12 cellular contexts compared by ENCODE assay signal in the genomic region with DNA sequence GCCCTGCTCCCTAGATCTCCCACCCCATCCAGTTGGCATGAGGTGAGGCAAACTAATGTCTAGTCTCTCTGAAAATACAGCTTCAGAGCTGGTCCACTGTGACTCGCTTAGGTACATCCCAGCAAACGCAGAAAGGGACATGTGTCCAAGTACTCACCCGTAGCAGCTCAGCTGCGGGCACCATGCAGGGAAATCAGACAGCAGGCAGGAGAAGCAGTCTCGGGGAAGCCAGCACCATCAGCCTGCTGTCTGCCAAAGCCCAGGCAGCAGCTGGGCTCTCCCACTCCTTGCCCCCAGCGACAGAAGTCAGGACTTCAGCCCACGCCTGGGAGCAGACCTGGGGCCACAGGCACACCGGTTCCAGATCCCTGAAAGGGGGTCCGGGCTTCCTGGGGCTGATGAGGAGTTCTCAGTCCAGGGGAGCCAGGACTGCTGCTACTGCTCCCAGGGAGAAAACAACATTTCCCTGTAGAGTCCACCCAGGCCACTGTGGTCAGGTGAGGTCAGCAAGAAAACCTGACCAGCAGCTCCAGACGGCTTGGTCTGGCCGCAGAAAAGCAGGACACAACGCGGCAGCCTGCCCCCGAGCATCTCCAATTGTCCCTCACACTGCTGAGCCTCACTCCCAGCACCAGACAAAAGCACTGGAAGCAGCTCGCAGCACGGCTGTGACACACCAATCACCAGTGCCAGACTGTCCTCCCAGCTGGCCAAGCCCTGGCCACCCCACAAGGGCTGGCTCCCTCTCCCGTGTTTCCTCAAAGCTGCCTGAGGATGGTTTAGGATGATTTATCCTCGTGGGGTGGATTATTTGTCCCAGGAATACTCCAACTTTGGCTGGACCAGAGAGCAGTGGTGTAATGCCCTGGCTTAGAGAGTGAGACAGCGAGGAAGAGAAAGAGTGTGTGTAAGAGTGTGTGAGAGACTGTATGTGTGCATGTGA. TPM values are rescaled to one million over a fixed set of nuclear protein-coding genes. Genes with fewer than 3 reads are reported as not detected.
DNase-seq lines count a peak whose midpoint lies in the region; ATAC-seq and TF ChIP-seq lines count a peak whose summit lies in the region.
"Had no signal": no experiment of that assay in that cellular context is flagged by ENCODE, and none has a peak within 500 bp of the region (broad histone marks: within the 10 kb centered on the region; RNA-seq: fewer than 3 reads in every experiment).

No MANE protein-coding gene starts in this region.

- TF ChIP-seq POLR2A in tibial nerve (IDR thresholded peaks at IDR 0.05) = no peak

- H3K36me3 ChIP-seq in NT2/D1 (ENCODE audit: insufficient read depth, insufficient read length, low read length) (no peaks in the 10 kb centered on the region), tibial nerve (no peaks in the 10 kb centered on the region)

- H3K27ac ChIP-seq in foreskin keratinocyte (no peak overlapping the region), tibial nerve (no peak overlapping the region)

- peak overlapping the region; percentile 9 for H3K9ac ChIP-seq in NT2/D1 (ENCODE audit: insufficient read length, low read depth)

- CTCF ChIA-PET in activated CD4-positive, alpha-beta T cell treated with anti-CD3 and anti-CD28 coated beads for 36 hours (lab: Charles Lee) = no interaction called here

- no peaks in the 10 kb centered on the region for H3K27me3 ChIP-seq in NT2/D1 (ENCODE audit: insufficient read depth, insufficient read length)
- H3K27me3 ChIP-seq in foreskin keratinocyte = peaks cover 94% of the 10 kb centered on the region
- no peaks in the 10 kb centered on the region for H3K27me3 ChIP-seq in tibial nerve

- WGBS in tibial nerve, 2 donors = 65 to 71% methylated on average over 14 to 19 of the region's 19 CpGs

- intact Hi-C loops in activated CD4-positive, alpha-beta T cell treated with anti-CD3 and anti-CD28 coated beads for 36 hours (cut with DNase I, micrococcal nuclease) = no loop called here

- no peak overlapping the region for H3K27ac Mint-ChIP-seq in activated CD4-positive, alpha-beta T cell treated with anti-CD3 and anti-CD28 coated beads for 36 hours
- no peak overlapping the region for H3K27ac Mint-ChIP-seq in effector memory CD8-positive, alpha-beta T cell
- H3K27ac Mint-ChIP-seq: CD4-positive, CD25-positive, alpha-beta regulatory T cell had no signal

- no peaks in the 10 kb centered on the region for H3K36me3 Mint-ChIP-seq in activated CD4-positive, alpha-beta T cell treated with anti-CD3 and anti-CD28 coated beads for 36 hours (ENCODE audit: low read depth)
- H3K36me3 Mint-ChIP-seq in effector memory CD8-positive, alpha-beta T cell (ENCODE audit: insufficient read depth) = no peaks in the 10 kb centered on the region
- H3K36me3 Mint-ChIP-seq: CD4-positive, CD25-positive, alpha-beta regulatory T cell had no signal

- H3K9me3 Mint-ChIP-seq in activated CD4-positive, alpha-beta T cell treated with anti-CD3 and anti-CD28 coated beads for 36 hours (ENCODE audit: low read depth) = no peaks in the 10 kb centered on the region
- H3K9me3 Mint-ChIP-seq in effector memory CD8-positive, alpha-beta T cell = no peaks in the 10 kb centered on the region
- H3K9me3 Mint-ChIP-seq: activated T-cell treated with anti-CD3 and anti-CD28 coated beads, Interleukin-2, amount 50 U/mL, for 4 hours had no signal

- peaks cover 17% of the 10 kb centered on the region for H3K27me3 Mint-ChIP-seq in activated CD4-positive, alpha-beta T cell treated with anti-CD3 and anti-CD28 coated beads for 36 hours
- peaks cover 61 to 100% of the 10 kb centered on the region in 2 donors for H3K27me3 Mint-ChIP-seq in effector memory CD8-positive, alpha-beta T cell

- no peaks in the 10 kb centered on the region for H3K4me1 Mint-ChIP-seq in activated CD4-positive, alpha-beta T cell treated with anti-CD3 and anti-CD28 coated beads for 36 hours
- H3K4me1 Mint-ChIP-seq in effector memory CD8-positive, alpha-beta T cell (ENCODE audit: low read depth in 2 of 2) = no peaks in the 10 kb centered on the region

- ATAC-seq in foreskin keratinocyte = peak; percentile 15
- peak; percentile 31 for ATAC-seq in omental fat pad (ENCODE audit: low FRiP score)
- no peak for ATAC-seq in HG03439 (IDR thresholded peaks at IDR 0.05; ENCODE audit: unreplicated experiment)
- no peak for ATAC-seq in activated CD4-positive, alpha-beta T cell treated with anti-CD3 and anti-CD28 coated beads for 36 hours
- no peak for ATAC-seq in effector memory CD8-positive, alpha-beta T cell (replicated peaks)
- ATAC-seq: activated T-cell treated with anti-CD3 and anti-CD28 coated beads, Interleukin-2, amount 50 U/mL, for 4 hours had no signal

- TF ChIP-seq CTCF in foreskin keratinocyte (conservative IDR thresholded peaks at IDR 0.05) (no peak), omental fat pad (IDR thresholded peaks at IDR 0.05) (no peak), tibial nerve (IDR thresholded peaks at IDR 0.05) (no peak)

- TF ChIP-seq EP300 in tibial nerve (IDR thresholded peaks at IDR 0.05) = no peak

- H3K4me3 Mint-ChIP-seq in activated CD4-positive, alpha-beta T cell treated with anti-CD3 and anti-CD28 coated beads for 36 hours = no peak overlapping the region
- H3K4me3 Mint-ChIP-seq in effector memory CD8-positive, alpha-beta T cell = no peak overlapping the region
- H3K4me3 Mint-ChIP-seq: activated T-cell treated with anti-CD3 and anti-CD28 coated beads, Interleukin-2, amount 50 U/mL, for 4 hours; CD4-positive, CD25-positive, alpha-beta regulatory T cell had no signal

- H3K4me3 ChIP-seq in NT2/D1 (ENCODE audit: insufficient read length, low read depth) (no peak overlapping the region), tibial nerve (no peak overlapping the region)

- peaks cover 32% of the 10 kb centered on the region for H3K4me1 ChIP-seq in NT2/D1 (ENCODE audit: insufficient read depth, insufficient read length)
- H3K4me1 ChIP-seq in foreskin keratinocyte = no peaks in the 10 kb centered on the region
- peaks cover 0 to 38% (median 6%) of the 10 kb centered on the region in 4 donors for H3K4me1 ChIP-seq in tibial nerve

- peak; percentile 35 for DNase-seq in GM03348 (ENCODE audit: low spot score)
- DNase-seq in NT2/D1 (ENCODE audit: low read depth, low spot score) = no peak
- no peak for DNase-seq in foreskin keratinocyte
- DNase-seq in omental fat pad (ENCODE audit: low spot score) = no peak
- DNase-seq in activated CD4-positive, alpha-beta T cell treated with anti-CD3 and anti-CD28 coated beads for 36 hours = no peak
- no peak for DNase-seq in tibial nerve (ENCODE audit: low spot score in 2 of 2)
- DNase-seq in effector memory CD8-positive, alpha-beta T cell = no peak
- DNase-seq: activated T-cell treated with anti-CD3 and anti-CD28 coated beads, Interleukin-2, amount 50 U/mL, for 4 hours; CD4-positive, CD25-positive, alpha-beta regulatory T cell had no signal

- H3K9me3 ChIP-seq in NT2/D1 (ENCODE audit: insufficient read depth, low read length) (no peaks in the 10 kb centered on the region), tibial nerve (no peaks in the 10 kb centered on the region)

- POLR2A ChIA-PET in activated CD4-positive, alpha-beta T cell treated with anti-CD3 and anti-CD28 coated beads for 36 hours (lab: Charles Lee) = no interaction called here

RNA-seq across cellular contexts. Expression of a gene that starts 34.7 kb away (rescaled TPM):
- total RNA-seq in foreskin keratinocyte = not detected in 2 replicates
- polyA plus RNA-seq in foreskin keratinocyte = not detected in 2 replicates
- 1 to 10 TPM in 1 of 4 donors, under 1 TPM in 3; 0.16 to 1.2 (median 0.70) TPM for total RNA-seq in omental fat pad
- total RNA-seq in activated CD4-positive, alpha-beta T cell treated with anti-CD3 and anti-CD28 coated beads for 36 hours = not detected
- total RNA-seq in tibial nerve = 10 to 100 TPM in 2 of 4 donors, 1 to 10 TPM in 2; 6.7 to 19.7 (median 13.1) TPM
- total RNA-seq: activated T-cell treated with anti-CD3 and anti-CD28 coated beads, Interleukin-2, amount 50 U/mL, for 4 hours; CD4-positive, CD25-positive, alpha-beta regulatory T cell; mononuclear cell; SK-MEL-5 had no signal

Comparison
In these comparisons a context has a peak if more than half of its experiments do, and no peak if none do; other contexts are left out.
1. ATAC-seq: peak in foreskin keratinocyte (single experiment) and omental fat pad (single experiment); none in HG03439 (single experiment), activated CD4-positive, alpha-beta T cell treated with anti-CD3 and anti-CD28 coated beads for 36 hours (single experiment) and effector memory CD8-positive, alpha-beta T cell (single experiment).